In genomic region chr2:143379955-143380354, GRCh38 we compare ENCODE assay signal across 19 cellular contexts.
DNase-seq lines count a peak whose midpoint lies in the region; ATAC-seq, FAIRE-seq and TF ChIP-seq lines count a peak whose summit lies in the region.
"Had no signal": no experiment of that assay in that cellular context is flagged by ENCODE, and none has a peak within 500 bp of the region (broad histone marks: within the 10 kb centered on the region; RNA-seq: fewer than 3 reads in every experiment).

No MANE protein-coding gene starts in this region.

- no peak overlapping the region for H3K27ac ChIP-seq in CD8-positive, alpha-beta T cell (ENCODE audit: low read depth, low read length)
- H3K27ac ChIP-seq: 22Rv1; A549; BLaER1 treated with 17β-estradiol and CSF1 and Interleukin-3, amounts not matched to agents 10 nM and 100 nM; C4-2B had no signal

- TF ChIP-seq CTCF in CD8-positive, alpha-beta T cell (IDR thresholded peaks at IDR 0.05), result no peak

- peak; percentile 54 for FAIRE-seq in GM19239 (lab: Jason Lieb, UNC)
- FAIRE-seq: A549, GM12891 had no signal

- DNase-seq in CD8-positive, alpha-beta T cell, result no peak
- DNase-seq in GM19239 (ENCODE audit: insufficient read length, low spot score) (no peak), NCI-H82 treated with DMSO at 0.1 percent for 48 hours (lab: John Stamatoyannopoulos, UW; ENCODE audit: unreplicated experiment) (peak; percentile 35), amygdala (lab: John Stamatoyannopoulos, UW) (no peak), left lobe of liver (ENCODE audit: low spot score) (no peak), NCI-H2171 treated with DMSO at 0.1 percent for 48 hours (lab: John Stamatoyannopoulos, UW) (no peak)
- DNase-seq: AML-193; CD4-positive, alpha-beta T cell; CD8-positive, alpha-beta memory T cell; COR-L47; DMS79 treated with DMSO at 0.1 percent for 48 hours; GF-D8 had no signal

- CTCF ChIA-PET in CD8-positive, alpha-beta T cell (lab: Charles Lee), result no interaction called here

- no peaks in the 10 kb centered on the region for H3K9me3 ChIP-seq in CD8-positive, alpha-beta T cell (ENCODE audit: low read length)
- H3K9me3 ChIP-seq: A549; BLaER1 treated with 17β-estradiol and CSF1 and Interleukin-3, amounts not matched to agents 10 nM and 100 nM had no signal

- H3K4me1 ChIP-seq in CD8-positive, alpha-beta T cell (ENCODE audit: insufficient read depth, low read length), result no peaks in the 10 kb centered on the region
- H3K4me1 ChIP-seq: A549 had no signal

- H3K27me3 ChIP-seq in CD8-positive, alpha-beta T cell (ENCODE audit: insufficient read depth, low read length), result no peaks in the 10 kb centered on the region
- H3K27me3 ChIP-seq: BLaER1 treated with 17β-estradiol and CSF1 and Interleukin-3, amounts not matched to agents 10 nM and 100 nM had no signal

- no peak for ATAC-seq in CD8-positive, alpha-beta T cell
- ATAC-seq in SK-N-SH treated with all-trans-retinoic acid at 6 μM for 48 hours, result no peak
- no peak for ATAC-seq in left lobe of liver
- ATAC-seq: A549 had no signal

- POLR2A ChIA-PET in CD8-positive, alpha-beta T cell (lab: Charles Lee), result no interaction called here

- H3K4me3 Mint-ChIP-seq in CD8-positive, alpha-beta T cell, result no peak overlapping the region
- H3K4me3 Mint-ChIP-seq: B cell; CD4-positive, alpha-beta T cell; CD8-positive, alpha-beta memory T cell had no signal

- intact Hi-C loops in CD8-positive, alpha-beta T cell (cut with DNase I, micrococcal nuclease), result loop anchor here in 1 of 2 experiments (2.0 kb wide), 1 partner anchor 15 kb away; no protein-coding TSS in a partner anchor

- peak overlapping the region; percentile 14 for H3K27ac Mint-ChIP-seq in CD8-positive, alpha-beta T cell
- H3K27ac Mint-ChIP-seq: B cell; CD4-positive, alpha-beta T cell had no signal

- H3K4me1 Mint-ChIP-seq in CD8-positive, alpha-beta T cell (ENCODE audit: low read depth), result peaks cover 30% of the 10 kb centered on the region

- H3K9me3 Mint-ChIP-seq in CD8-positive, alpha-beta T cell, result no peaks in the 10 kb centered on the region
- H3K9me3 Mint-ChIP-seq: CD4-positive, alpha-beta T cell; CD8-positive, alpha-beta memory T cell had no signal

- no peak overlapping the region for H3K4me3 ChIP-seq in CD8-positive, alpha-beta T cell (ENCODE audit: low read depth, low read length)
- H3K4me3 ChIP-seq: A549; BLaER1 treated with 17β-estradiol and CSF1 and Interleukin-3, amounts not matched to agents 10 nM and 100 nM had no signal

- no peaks in the 10 kb centered on the region for H3K27me3 Mint-ChIP-seq in CD8-positive, alpha-beta T cell (ENCODE audit: low read depth)
- H3K27me3 Mint-ChIP-seq: B cell; CD4-positive, alpha-beta T cell; CD8-positive, alpha-beta memory T cell had no signal

- H3K36me3 Mint-ChIP-seq in CD8-positive, alpha-beta T cell, result peaks cover 15% of the 10 kb centered on the region

- H3K36me3 ChIP-seq in CD8-positive, alpha-beta T cell (ENCODE audit: insufficient read depth, low read length), result no peaks in the 10 kb centered on the region

TF ChIP-seq in SK-N-SH treated with all-trans-retinoic acid at 6 μM for 48 hours, 23 proteins besides CTCF, POLR2A, EP300 and RAD21 (continues in another document):
- TF ChIP-seq ESRRG (CRISPR knock-in tag; IDR thresholded peaks at IDR 0.05) (no peak), SNAI2 (CRISPR knock-in tag; IDR thresholded peaks at IDR 0.05) (peak; percentile 92), ZFP30 (CRISPR knock-in tag; IDR thresholded peaks at IDR 0.05) (no peak), TSHZ2 (CRISPR knock-in tag; IDR thresholded peaks at IDR 0.05) (peak; percentile 98), CREB5 (CRISPR knock-in tag; IDR thresholded peaks at IDR 0.05; ENCODE audit: low read depth) (no peak), ZNF8 (CRISPR knock-in tag; IDR thresholded peaks at IDR 0.05) (0 out of 2 replicates have a peak, but pooled peaks have one; percentile 57), ZNF565 (CRISPR knock-in tag; conservative IDR thresholded peaks at IDR 0.05; ENCODE audit: low read depth) (0 out of 2 replicates have a peak, but pooled peaks have one; percentile 67), ISL1 (CRISPR knock-in tag; IDR thresholded peaks at IDR 0.05) (peak; percentile 60), BACH2 (CRISPR knock-in tag; IDR thresholded peaks at IDR 0.05; ENCODE audit: borderline replicate concordance) (peak; percentile 87; the same call in 1 of the 2 replicates), CSRNP3 (CRISPR knock-in tag; IDR thresholded peaks at IDR 0.05) (no peak), CSDC2 (CRISPR knock-in tag; IDR thresholded peaks at IDR 0.05) (no peak), PPARA (CRISPR knock-in tag; IDR thresholded peaks at IDR 0.05; ENCODE audit: borderline replicate concordance) (0 out of 2 replicates have a peak, but pooled peaks have one; percentile 12), RARB (CRISPR knock-in tag; IDR thresholded peaks at IDR 0.05) (no peak), TCF4 (CRISPR knock-in tag; IDR thresholded peaks at IDR 0.05; ENCODE audit: borderline replicate concordance) (peak; percentile 73; the same call in 1 of the 2 replicates), ARNTL (CRISPR knock-in tag; IDR thresholded peaks at IDR 0.05; ENCODE audit: borderline replicate concordance, low read depth) (no peak), PATZ1 (CRISPR knock-in tag; IDR thresholded peaks at IDR 0.05; ENCODE audit: borderline replicate concordance) (no peak), OSR1 (CRISPR knock-in tag; IDR thresholded peaks at IDR 0.05) (no peak), ZNF70 (CRISPR knock-in tag; IDR thresholded peaks at IDR 0.05) (no peak; the same call in 1 of the 2 replicates), ZFP3 (CRISPR knock-in tag; IDR thresholded peaks at IDR 0.05) (peak; percentile 49; the same call in 1 of the 2 replicates), GLIS3 (CRISPR knock-in tag; IDR thresholded peaks at IDR 0.05) (peak; percentile 42; the same call in 1 of the 2 replicates), ZC3H10 (CRISPR knock-in tag; IDR thresholded peaks at IDR 0.05) (no peak), TOX (CRISPR knock-in tag; IDR thresholded peaks at IDR 0.05; ENCODE audit: borderline replicate concordance) (no peak)
